Comparison of ENCODE assay signal across 14 cellular contexts in the genomic region with DNA sequence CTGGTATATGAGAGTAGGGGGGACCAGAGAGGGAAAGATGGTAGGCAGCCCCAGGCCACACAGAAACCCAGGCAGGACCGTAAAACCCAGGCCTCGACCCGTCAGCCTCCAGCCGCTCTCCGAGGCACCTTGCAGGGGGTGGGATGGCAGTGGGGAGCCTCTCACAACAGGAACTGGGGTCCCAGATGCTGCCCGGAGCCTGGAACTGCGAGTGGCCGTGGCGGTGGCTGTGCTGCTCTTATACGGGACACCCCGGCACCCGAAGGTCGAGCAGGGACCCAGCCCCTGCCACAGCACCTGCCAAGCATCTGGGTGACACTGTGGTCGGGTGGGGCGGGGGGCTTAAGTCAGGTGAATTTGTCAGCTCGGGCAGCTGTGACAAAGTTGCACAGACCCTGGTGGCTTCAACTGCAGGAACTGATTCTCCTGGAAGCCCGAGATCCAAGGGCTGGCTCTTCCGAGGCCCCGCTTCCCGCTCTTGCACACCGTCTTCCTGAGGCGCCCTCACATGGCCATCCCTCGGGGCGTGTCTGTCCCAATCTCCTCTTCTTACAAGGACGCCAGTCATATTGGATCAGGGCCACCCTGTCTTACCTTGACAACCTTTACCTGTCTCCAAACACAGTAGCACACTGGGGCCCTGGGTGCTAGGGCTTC. TPM values are rescaled to one million over a fixed set of nuclear protein-coding genes. Genes with fewer than 3 reads are reported as not detected.
A peak's percentile ranks its signal among the peaks of the same experiment; 100 is the strongest.
DNase-seq lines count a peak whose midpoint lies in the region; ATAC-seq and TF ChIP-seq lines count a peak whose summit lies in the region.
"Had no signal": no experiment of that assay in that cellular context is flagged by ENCODE, and none has a peak within 500 bp of the region (broad histone marks: within the 10 kb centered on the region; RNA-seq: fewer than 3 reads in every experiment).

No MANE protein-coding gene starts in this region.

- H3K79me2 ChIP-seq in DND-41 (ENCODE audit: insufficient read depth, low read length): no peaks in the 10 kb centered on the region
- H3K79me2 ChIP-seq: parathyroid adenoma had no signal

- intact Hi-C loops in psoas muscle (cut with DNase I): loop anchor here in 1 of 2 donors (5.0 kb wide), 1 partner anchor 73 kb away; no protein-coding TSS in a partner anchor

- no peak for TF ChIP-seq POLR2A in gastroesophageal sphincter (IDR thresholded peaks at IDR 0.05)

- DNase-seq in DND-41: no peak
- DNase-seq in NT2/D1 (ENCODE audit: low read depth, low spot score): no peak
- DNase-seq in psoas muscle: no peak
- no peak for DNase-seq in HCEC 1CT
- no peak for DNase-seq in NCI-H748 (lab: John Stamatoyannopoulos, UW; ENCODE audit: unreplicated experiment)
- no peak for DNase-seq in NCI-H1092 treated with DMSO at 0.1 percent for 48 hours (lab: John Stamatoyannopoulos, UW)
- DNase-seq: adrenal gland, T-helper 9 cell had no signal

- no peak for TF ChIP-seq CTCF in DND-41 (IDR thresholded peaks at IDR 0.05; ENCODE audit: borderline replicate concordance, extremely low read depth, low read length, poor library complexity, severe bottlenecking)
- TF ChIP-seq CTCF in gastroesophageal sphincter (IDR thresholded peaks at IDR 0.05): peak in 1 of 4 experiments; percentile 45
- no peak for TF ChIP-seq CTCF in psoas muscle (IDR thresholded peaks at IDR 0.05)

- no peak overlapping the region for H3K9ac ChIP-seq in DND-41 (ENCODE audit: low read depth, low read length)
- H3K9ac ChIP-seq in NT2/D1 (ENCODE audit: insufficient read length, low read depth): peak overlapping the region; percentile 17
- H3K9ac ChIP-seq: parathyroid adenoma had no signal

- H2AFZ ChIP-seq in DND-41 (ENCODE audit: low read depth, low read length): no peak overlapping the region
- H2AFZ ChIP-seq: parathyroid adenoma had no signal

- no peak overlapping the region for H3K4me2 ChIP-seq in DND-41 (ENCODE audit: insufficient read depth, low read length)

- H3K27me3 ChIP-seq in DND-41 (ENCODE audit: insufficient read depth, low read length, poor library complexity) (no peaks in the 10 kb centered on the region), NT2/D1 (ENCODE audit: insufficient read depth, insufficient read length) (no peaks in the 10 kb centered on the region), gastroesophageal sphincter (no peaks in the 10 kb centered on the region), psoas muscle (ENCODE audit: insufficient read depth in 3 of 3, low read length in 2 of 3) (peaks cover 0 to 7% (median 7%) of the 10 kb centered on the region in 3 donors)
- H3K27me3 ChIP-seq: adrenal gland had no signal

- ATAC-seq in DND-41 (ENCODE audit: insufficient read depth, low read depth) (no peak), gastroesophageal sphincter (no peak), psoas muscle (no peak), HG03442 (IDR thresholded peaks at IDR 0.05; ENCODE audit: unreplicated experiment) (no peak)

- 60% methylated on average over 2 of the region's 25 CpGs; no CpG with 5 or more reads in 1 of the 2 donors for WGBS in gastroesophageal sphincter (ENCODE audit: low coverage in 1 of 2), 2 donors
- WGBS in psoas muscle, 3 donors: 83 to 87% (median 84%) methylated on average over 25 of the region's 25 CpGs

- peaks cover 31% of the 10 kb centered on the region for H3K4me1 ChIP-seq in DND-41 (ENCODE audit: insufficient read depth, low read length)
- peaks cover 33% of the 10 kb centered on the region for H3K4me1 ChIP-seq in NT2/D1 (ENCODE audit: insufficient read depth, insufficient read length)
- peaks cover 0 to 27% (median 0%) of the 10 kb centered on the region in 3 donors for H3K4me1 ChIP-seq in gastroesophageal sphincter
- no peaks in the 10 kb centered on the region for H3K4me1 ChIP-seq in psoas muscle
- H3K4me1 ChIP-seq: parathyroid adenoma had no signal

- H3K9me3 ChIP-seq in DND-41 (ENCODE audit: insufficient read depth, low read length, severe bottlenecking) (no peaks in the 10 kb centered on the region), NT2/D1 (ENCODE audit: insufficient read depth, low read length) (no peaks in the 10 kb centered on the region), gastroesophageal sphincter (no peaks in the 10 kb centered on the region), psoas muscle (no peaks in the 10 kb centered on the region)
- H3K9me3 ChIP-seq: adrenal gland, Caco-2, thoracic aorta had no signal

- H4K20me1 ChIP-seq in DND-41 (ENCODE audit: insufficient read depth, low read length): no peaks in the 10 kb centered on the region

- no peak for TF ChIP-seq EP300 in gastroesophageal sphincter (IDR thresholded peaks at IDR 0.05)

- H3K4me3 ChIP-seq in DND-41 (ENCODE audit: low read depth in 1 of 2, low read length in 2 of 2) (no peak overlapping the region), NT2/D1 (ENCODE audit: insufficient read length, low read depth) (no peak overlapping the region), gastroesophageal sphincter (no peak overlapping the region), psoas muscle (no peak overlapping the region)
- H3K4me3 ChIP-seq: adrenal gland, GM12878, thoracic aorta had no signal

- H3K27ac ChIP-seq in DND-41 (ENCODE audit: low read length) (peak overlapping the region; percentile 55), gastroesophageal sphincter (peak overlapping the region in 3 of 4 donors; percentile 26 to 55 (median 43)), psoas muscle (peak overlapping the region; percentile 55)
- H3K27ac ChIP-seq: adrenal gland, parathyroid adenoma, thoracic aorta had no signal

- no peaks in the 10 kb centered on the region for H3K36me3 ChIP-seq in DND-41 (ENCODE audit: insufficient read depth, low read length)
- no peaks in the 10 kb centered on the region for H3K36me3 ChIP-seq in NT2/D1 (ENCODE audit: insufficient read depth, insufficient read length, low read length)
- H3K36me3 ChIP-seq in gastroesophageal sphincter: no peaks in the 10 kb centered on the region
- H3K36me3 ChIP-seq in psoas muscle (ENCODE audit: insufficient read depth in 1 of 2, low read depth in 1 of 2): no peaks in the 10 kb centered on the region
- H3K36me3 ChIP-seq: adrenal gland, thoracic aorta had no signal

RNA-seq across cellular contexts. Expression of a gene that starts 47.6 kb away (rescaled TPM):
- total RNA-seq in gastroesophageal sphincter (10 to 100 TPM; 38.8 to 81.0 (median 56.4) TPM), psoas muscle (10 to 100 TPM; 47.0 to 55.3 (median 48.8) TPM)
- polyA plus RNA-seq in psoas muscle: 10 to 100 TPM; 34.7 to 73.4 (median 48.4) TPM
